1 cellular context compared by ENCODE assay signal in genomic region chr15:56034514-56034913, GRCh38.
TF ChIP-seq lines count a peak whose summit lies in the region.

No MANE protein-coding gene starts in this region.

TF ChIP-seq in HepG2, 621 proteins besides CTCF, POLR2A, EP300 and RAD21:
- TF ChIP-seq ATRX (CRISPR knock-in tag; IDR thresholded peaks at IDR 0.05; ENCODE audit: borderline replicate concordance), result no peak
- no peak for TF ChIP-seq NBN (conservative IDR thresholded peaks at IDR 0.05)
- TF ChIP-seq ZSCAN5A (CRISPR knock-in tag; IDR thresholded peaks at IDR 0.05; ENCODE audit: borderline replicate concordance), result no peak
- no peak for TF ChIP-seq NR2F6 (IDR thresholded peaks at IDR 0.05)
- no peak for TF ChIP-seq NR2F6 (CRISPR knock-in tag; IDR thresholded peaks at IDR 0.05)
- no peak for TF ChIP-seq HOXA5 (CRISPR knock-in tag; IDR thresholded peaks at IDR 0.05)
- no peak for TF ChIP-seq NRL (CRISPR knock-in tag; IDR thresholded peaks at IDR 0.05; ENCODE audit: borderline replicate concordance)
- no peak for TF ChIP-seq ZNF644 (CRISPR knock-in tag; IDR thresholded peaks at IDR 0.05; ENCODE audit: low read depth)
- no peak for TF ChIP-seq MYPOP (CRISPR knock-in tag; IDR thresholded peaks at IDR 0.05)
